Comparison of ENCODE assay signal across 9 cellular contexts in genomic region chr3:119320785-119321184, GRCh38. TPM values are rescaled to one million over a fixed set of nuclear protein-coding genes. Genes with fewer than 3 reads are reported as not detected.
DNase-seq lines count a peak whose midpoint lies in the region; ATAC-seq, FAIRE-seq and TF ChIP-seq lines count a peak whose summit lies in the region.
"Not testable (repeated sequence)": the region's sequence is repeated elsewhere in the genome, so short reads cannot be mapped to it uniquely, and the experiment has no call there.
"Had no signal": no experiment of that assay in that cellular context is flagged by ENCODE, and none has a peak within 500 bp of the region (broad histone marks: within the 10 kb centered on the region; RNA-seq: fewer than 3 reads in every experiment).

No MANE protein-coding gene starts in this region.

- peak; percentile 32 for DNase-seq in DMS 273 (lab: John Stamatoyannopoulos, UW; ENCODE audit: unreplicated experiment)
- peak; percentile 70 for DNase-seq in SK-MEL-5 (ENCODE audit: low read depth, low spot score)
- DNase-seq in activated CD4-positive, alpha-beta T cell treated with anti-CD3 and anti-CD28 coated beads, Interleukin-2, amount 10 ng/mL, durations not matched to agents 24 days and 14 days; astrocyte (ENCODE audit: low read depth); left ventricle myocardium inferior; natural killer cell: not testable (repeated sequence)
- peak; percentile 65 for DNase-seq in renal cortical epithelial cell (ENCODE audit: low read depth)

- H3K27me3 Mint-ChIP-seq in activated CD4-positive, alpha-beta T cell treated with anti-CD3 and anti-CD28 coated beads, Interleukin-2, amount 10 ng/mL, durations not matched to agents 24 days and 14 days = peaks cover 26% of the 10 kb centered on the region
- H3K27me3 Mint-ChIP-seq in astrocyte (ENCODE audit: low read depth, unreplicated experiment); natural killer cell (ENCODE audit: low read depth in 2 of 2): not testable (repeated sequence)

- not testable (repeated sequence) for H3K36me3 ChIP-seq in BLaER1; astrocyte (ENCODE audit: insufficient read depth, low read length); left ventricle myocardium inferior

- FAIRE-seq in astrocyte (lab: Jason Lieb, UNC) = not testable (repeated sequence)

- intact Hi-C loops in activated CD4-positive, alpha-beta T cell treated with anti-CD3 and anti-CD28 coated beads, Interleukin-2, amount 10 ng/mL, durations not matched to agents 24 days and 14 days (cut with micrococcal nuclease) = loop anchor here (10.0 kb wide), 1 partner anchor 774 kb away; the partner anchor contains the start of gene GSK3B
- intact Hi-C loops in left ventricle myocardium inferior (cut with micrococcal nuclease); natural killer cell (cut with micrococcal nuclease): not testable (repeated sequence)

- H4K20me1 ChIP-seq in BLaER1; astrocyte (ENCODE audit: insufficient read depth, low read length): not testable (repeated sequence)

- H3K79me2 ChIP-seq in astrocyte (ENCODE audit: insufficient read depth, low read length) = peaks cover 92% of the 10 kb centered on the region

- H2AFZ ChIP-seq in astrocyte (ENCODE audit: low read depth, low read length) = not testable (repeated sequence)

- not testable (repeated sequence) for ATAC-seq in natural killer cell

- peak overlapping the region; percentile 2 for H3K4me3 Mint-ChIP-seq in activated CD4-positive, alpha-beta T cell treated with anti-CD3 and anti-CD28 coated beads, Interleukin-2, amount 10 ng/mL, durations not matched to agents 24 days and 14 days
- H3K4me3 Mint-ChIP-seq in astrocyte (ENCODE audit: unreplicated experiment) = peak overlapping the region; percentile 66
- not testable (repeated sequence) for H3K4me3 Mint-ChIP-seq in natural killer cell

- in situ Hi-C loops in SK-MEL-5 (cut with HindIII; ENCODE audit: low pct_unique_long_range_greater_than_20kb, low sequenced_read_pairs) = not testable (repeated sequence)

- not testable (repeated sequence) for H3K9me3 ChIP-seq in BLaER1; astrocyte (ENCODE audit: insufficient read depth, low read depth, low read length); left ventricle myocardium inferior (replicated peaks)

- H3K4me1 ChIP-seq in BLaER1 = peaks cover 25% of the 10 kb centered on the region
- H3K4me1 ChIP-seq in astrocyte (ENCODE audit: insufficient read depth, low read length) = peaks cover 20% of the 10 kb centered on the region
- peaks cover 94% of the 10 kb centered on the region for H3K4me1 ChIP-seq in left ventricle myocardium inferior

- H3K4me2 ChIP-seq in BLaER1 = 0 out of 2 replicates have a peak overlapping the region, but pooled peaks have one; percentile 2
- not testable (repeated sequence) for H3K4me2 ChIP-seq in astrocyte (ENCODE audit: low read length)

- H3K9ac ChIP-seq in BLaER1; astrocyte (ENCODE audit: low read length): not testable (repeated sequence)

- not testable (repeated sequence) for H3K9me3 Mint-ChIP-seq in activated CD4-positive, alpha-beta T cell treated with anti-CD3 and anti-CD28 coated beads, Interleukin-2, amount 10 ng/mL, durations not matched to agents 24 days and 14 days; astrocyte (ENCODE audit: unreplicated experiment); natural killer cell

- not testable (repeated sequence) for H3K4me3 ChIP-seq in BLaER1; astrocyte (ENCODE audit: insufficient read depth, low read depth, low read length); left ventricle myocardium inferior

- H3K27me3 ChIP-seq in BLaER1; astrocyte (ENCODE audit: insufficient read depth, low read length); left ventricle myocardium inferior (ENCODE audit: low read depth): not testable (repeated sequence)

- peaks cover 34% of the 10 kb centered on the region for H3K4me1 Mint-ChIP-seq in activated CD4-positive, alpha-beta T cell treated with anti-CD3 and anti-CD28 coated beads, Interleukin-2, amount 10 ng/mL, durations not matched to agents 24 days and 14 days
- H3K4me1 Mint-ChIP-seq in astrocyte (ENCODE audit: low read depth, unreplicated experiment) (peaks cover 50% of the 10 kb centered on the region), natural killer cell (peaks cover 16 to 31% of the 10 kb centered on the region in 2 donors)

- H3K27ac ChIP-seq in BLaER1; astrocyte (ENCODE audit: low read depth, low read length): not testable (repeated sequence)
- H3K27ac ChIP-seq in left ventricle myocardium inferior (replicated peaks) = peak overlapping the region; percentile 25

- peaks cover 11% of the 10 kb centered on the region for H3K36me3 Mint-ChIP-seq in activated CD4-positive, alpha-beta T cell treated with anti-CD3 and anti-CD28 coated beads, Interleukin-2, amount 10 ng/mL, durations not matched to agents 24 days and 14 days (ENCODE audit: low read depth)
- H3K36me3 Mint-ChIP-seq in astrocyte (ENCODE audit: low read depth, unreplicated experiment); natural killer cell: not testable (repeated sequence)

- H3K27ac Mint-ChIP-seq in activated CD4-positive, alpha-beta T cell treated with anti-CD3 and anti-CD28 coated beads, Interleukin-2, amount 10 ng/mL, durations not matched to agents 24 days and 14 days; astrocyte (ENCODE audit: unreplicated experiment): not testable (repeated sequence)
- H3K27ac Mint-ChIP-seq in natural killer cell = peak overlapping the region; percentile 15 to 51

- not testable (repeated sequence) for TF ChIP-seq CTCF in astrocyte (IDR thresholded peaks at IDR 0.05; ENCODE audit: insufficient read depth, low read depth, low read length); left ventricle myocardium inferior (IDR thresholded peaks at IDR 0.05; ENCODE audit: borderline replicate concordance); natural killer cell (IDR thresholded peaks at IDR 0.05)

RNA-seq across cellular contexts. Expression of gene ARHGAP31, which starts 26.6 kb away (rescaled TPM):
- 11.4 and 13.9 TPM in 2 replicates for total RNA-seq in SK-MEL-5 (2014; rRNA removed; shearing (Covaris generic))
- polyA plus RNA-seq in SK-MEL-5 (2015; cell fraction: cytosol; rRNA removed) = 10.9 and 17.9 TPM in 2 replicates
- polyA plus RNA-seq in SK-MEL-5 (2015; cell fraction: nucleus; rRNA removed) = 2.4 and 3.4 TPM in 2 replicates
- 9.5 and 11.0 TPM in 2 replicates for total RNA-seq in activated CD4-positive, alpha-beta T cell treated with anti-CD3 and anti-CD28 coated beads, Interleukin-2, amount 10 ng/mL, durations not matched to agents 24 days and 14 days
- total RNA-seq in astrocyte (48.1 and 58.8 TPM in 2 replicates), left ventricle myocardium inferior (38.0 TPM), natural killer cell (1 to 10 TPM; 4.1 to 8.4 (median 8.4) TPM), renal cortical epithelial cell (12.7 and 24.9 TPM in 2 replicates)
- total RNA-seq: G401 had no signal
